In genomic region chr1:19811206-19811851, GRCh38 we compare ENCODE assay signal across 1 cellular context.
TF ChIP-seq lines count a peak whose summit lies in the region.

No MANE protein-coding gene starts in this region.

TF ChIP-seq in HepG2, 621 proteins besides CTCF, POLR2A, EP300 and RAD21 (continued from another document):
- TF ChIP-seq RERE (CRISPR knock-in tag; IDR thresholded peaks at IDR 0.05; ENCODE audit: low read depth) (no peak), E2F2 (CRISPR knock-in tag; IDR thresholded peaks at IDR 0.05; ENCODE audit: borderline replicate concordance) (no peak), NFATC3 (CRISPR knock-in tag; IDR thresholded peaks at IDR 0.05) (no peak), XRCC5 (optimal IDR thresholded peaks at IDR 0.05; ENCODE audit: low read length) (peak; percentile 55), DMAP1 (CRISPR knock-in tag; IDR thresholded peaks at IDR 0.05) (no peak), ZC3H4 (CRISPR knock-in tag; IDR thresholded peaks at IDR 0.05; ENCODE audit: borderline replicate concordance) (no peak), MAFF (IDR thresholded peaks at IDR 0.05; ENCODE audit: low read depth, low read length) (no peak), MTF1 (CRISPR knock-in tag; IDR thresholded peaks at IDR 0.05) (no peak)
TF ChIP-seq in HepG2: peak in this region for 7.
